ENCODE assay signal across 8 cellular contexts in genomic region chr4:157014621-157015591, GRCh38. TPM values are rescaled to one million over a fixed set of nuclear protein-coding genes. Genes with fewer than 3 reads are reported as not detected.
DNase-seq lines count a peak whose midpoint lies in the region; ATAC-seq and TF ChIP-seq lines count a peak whose summit lies in the region.

No MANE protein-coding gene starts in this region.

- peak overlapping the region; percentile 76 for H3K4me2 ChIP-seq in IMR-90 (ENCODE audit: low read depth, low read length)

- peak overlapping the region; percentile 62 for H3K14ac ChIP-seq in IMR-90 (replicated peaks; ENCODE audit: low read depth, low read length)

- DNase-seq in GM04504 (ENCODE audit: low read depth) (peak; percentile 56), IMR-90 (peak; percentile 96), astrocyte of the hippocampus (ENCODE audit: low read depth, low spot score) (peak; percentile 81), myocyte (ENCODE audit: low read depth) (peak; percentile 82), NAMALWA (ENCODE audit: low spot score) (no peak), T-helper 2 cell (no peak)

- H4K8ac ChIP-seq in IMR-90 (ENCODE audit: low read depth in 2 of 2, low read length in 2 of 2), result peak overlapping the region in 1 of 2 experiments; percentile 41; a peak in 2 of 4 replicates

- intact Hi-C loops in IMR-90 (cut with micrococcal nuclease), result no loop called here

- H3K23ac ChIP-seq in IMR-90 (ENCODE audit: low read depth, low read length), result no peak overlapping the region

- H3K9me1 ChIP-seq in IMR-90 (ENCODE audit: insufficient read depth, low read length), result peaks cover 4% of the 10 kb centered on the region; the same call in 1 of the 2 replicates

- no peaks in the 10 kb centered on the region for H3K79me1 ChIP-seq in IMR-90 (ENCODE audit: low read depth in 1 of 2, low read length in 2 of 2)

- peak overlapping the region; percentile 57 for H2BK5ac ChIP-seq in IMR-90 (ENCODE audit: low read depth, low read length, poor library complexity, severe bottlenecking)

- peak; percentile 26; the same call in 1 of the 2 replicates for TF ChIP-seq RAD21 in IMR-90 (IDR thresholded peaks at IDR 0.05; ENCODE audit: low read length)

- H4K20me1 ChIP-seq in IMR-90 (ENCODE audit: insufficient read depth, low read length), result no peaks in the 10 kb centered on the region

- no peaks in the 10 kb centered on the region for H3K36me3 ChIP-seq in IMR-90 (ENCODE audit: control insufficient read depth, insufficient read depth, low read length)

- H2AFZ ChIP-seq in IMR-90 (replicated peaks; ENCODE audit: low read length, poor library complexity), result peak overlapping the region; percentile 76

- no peaks in the 10 kb centered on the region for H3K27me3 ChIP-seq in IMR-90 (ENCODE audit: control insufficient read depth, insufficient read depth, low read length)

- H2AK9ac ChIP-seq in IMR-90 (replicated peaks; ENCODE audit: low read depth, low read length, poor library complexity), result peak overlapping the region; percentile 26

- H3K4me1 ChIP-seq in IMR-90 (ENCODE audit: control insufficient read depth, insufficient read depth, low read length), result peaks cover 9% of the 10 kb centered on the region

- peak overlapping the region; percentile 36; the same call in 1 of the 2 replicates for H2AK5ac ChIP-seq in IMR-90 (ENCODE audit: low read depth, low read length)

- POLR2A ChIA-PET in IMR-90 (lab: Charles Lee; ENCODE audit: unreplicated experiment), result no interaction called here

- dilution Hi-C loops in IMR-90 (cut with HindIII; ENCODE audit: low sequenced_read_pairs, unreplicated experiment), result no loop called here

- CTCF ChIA-PET in IMR-90 (lab: Yijun Ruan, JAX), result interaction anchor here (0.6 to 2.0 kb wide), 3 partner anchors 10 to 46 kb away, joined by 3 to 5 read pairs (median 4); no protein-coding TSS in a partner anchor

- H4K91ac ChIP-seq in IMR-90 (ENCODE audit: insufficient read depth, low read depth, low read length), result peak overlapping the region; percentile 54; the same call in 1 of the 2 replicates

- H2BK120ac ChIP-seq in IMR-90 (ENCODE audit: low read depth, low read length), result peak overlapping the region; percentile 80

- peak overlapping the region; percentile 82 for H2BK20ac ChIP-seq in IMR-90 (ENCODE audit: low read depth, low read length)

- no peak overlapping the region for H3K9ac ChIP-seq in IMR-90 (ENCODE audit: low read depth, low read length)

- 0 out of 2 replicates have a peak, but pooled peaks have one; percentile 4 for TF ChIP-seq CTCF in IMR-90 (conservative IDR thresholded peaks at IDR 0.05; ENCODE audit: low read depth, low read length)

- TF ChIP-seq POLR2A in IMR-90 (IDR thresholded peaks at IDR 0.05; ENCODE audit: low read depth, low read length), result no peak

- ATAC-seq in IMR-90 (ENCODE audit: low read depth) (peak; percentile 96), GM19397 (IDR thresholded peaks at IDR 0.05; ENCODE audit: unreplicated experiment) (no peak), GM19463 (IDR thresholded peaks at IDR 0.05; ENCODE audit: unreplicated experiment) (no peak)

- peak overlapping the region; percentile 57; the same call in 1 of the 3 replicates for H2BK15ac ChIP-seq in IMR-90 (ENCODE audit: low read depth, low read length)

- H3K9me3 ChIP-seq in IMR-90 (ENCODE audit: control insufficient read depth, insufficient read depth, low read length), result no peaks in the 10 kb centered on the region

- H3K56ac ChIP-seq in IMR-90 (ENCODE audit: extremely low read depth, insufficient read depth, low read length), result no peak overlapping the region

- in situ Hi-C loops in IMR-90 (cut with MboI; ENCODE audit: low sequenced_read_pairs), result no loop called here

- BruUV-seq in IMR-90 (replicated peaks; lab: Mats Ljungman, UMichigan), result no TSS peak

- no peak overlapping the region for H3K27ac ChIP-seq in IMR-90 (ENCODE audit: insufficient read depth, low read length)

- 52% methylated on average over 3 of the region's 13 CpGs; no CpG with 5 or more reads in 1 of the 2 experiments for WGBS in IMR-90 (ENCODE audit: extremely low coverage in 2 of 2, insufficient read length in 1 of 2), 2 experiments

- 0 out of 2 replicates have a peak overlapping the region, but pooled peaks have one; percentile 38 for H3K18ac ChIP-seq in IMR-90 (ENCODE audit: low read depth, low read length)

- peak overlapping the region; percentile 70 for H3K4ac ChIP-seq in IMR-90 (ENCODE audit: low read depth, low read length)

- H3K4me3 ChIP-seq in IMR-90 (ENCODE audit: insufficient read depth, low read depth, low read length), result no peak overlapping the region

- no peak overlapping the region for H4K5ac ChIP-seq in IMR-90 (ENCODE audit: low read depth, low read length)

TF ChIP-seq in IMR-90, 13 proteins besides CTCF, POLR2A, EP300 and RAD21:
- TF ChIP-seq USF2 (IDR thresholded peaks at IDR 0.05; ENCODE audit: low read depth, low read length) (peak; percentile 46; the same call in 1 of the 2 replicates), MAFK (IDR thresholded peaks at IDR 0.05; ENCODE audit: low read depth, low read length) (peak; percentile 29), FOS (IDR thresholded peaks at IDR 0.05; ENCODE audit: low read depth, low read length) (peak; percentile 75), CHD1 (IDR thresholded peaks at IDR 0.05; ENCODE audit: low read depth, low read length) (no peak), CEBPB (IDR thresholded peaks at IDR 0.05; ENCODE audit: low read depth, low read length) (0 out of 2 replicates have a peak, but pooled peaks have one; percentile 42), ELK1 (IDR thresholded peaks at IDR 0.05; ENCODE audit: borderline replicate concordance, low read depth, low read length) (no peak), MXI1 (IDR thresholded peaks at IDR 0.05; ENCODE audit: borderline replicate concordance, low read depth, low read length) (peak; percentile 26; the same call in 1 of the 2 replicates)

RNA-seq across cellular contexts. Expression of gene PDGFC, which starts 43.3 kb away (rescaled TPM):
- total RNA-seq in IMR-90 (2012; rRNA removed), result 90.7 and 105 TPM in 2 replicates
- polyA plus RNA-seq in IMR-90 (2012; rRNA removed), result 15.6 and 19.8 TPM in 2 replicates
- 4.4 and 11.0 TPM in 2 replicates for polyA plus RNA-seq in IMR-90 (2012; cell fraction: cytosol; rRNA removed)
- polyA plus RNA-seq in IMR-90 (2012; cell fraction: nucleus; rRNA removed; ENCODE audit: low replicate concordance), result 13.5 and 32.1 TPM in 2 replicates
- 38.0 and 49.5 TPM in 2 replicates for total RNA-seq in myocyte
- 91.4 TPM for polyA plus RNA-seq in myocyte (2012)

Comparison
In these comparisons a context has a peak if more than half of its experiments do, and no peak if none do; other contexts are left out.
1. DNase-seq: peak in GM04504 (single experiment), IMR-90 (single experiment), astrocyte of the hippocampus (single experiment) and myocyte (single experiment); none in NAMALWA (single experiment) and T-helper 2 cell (0 of 5).